ENCODE assay signal across 2 cellular contexts in the genomic region with DNA sequence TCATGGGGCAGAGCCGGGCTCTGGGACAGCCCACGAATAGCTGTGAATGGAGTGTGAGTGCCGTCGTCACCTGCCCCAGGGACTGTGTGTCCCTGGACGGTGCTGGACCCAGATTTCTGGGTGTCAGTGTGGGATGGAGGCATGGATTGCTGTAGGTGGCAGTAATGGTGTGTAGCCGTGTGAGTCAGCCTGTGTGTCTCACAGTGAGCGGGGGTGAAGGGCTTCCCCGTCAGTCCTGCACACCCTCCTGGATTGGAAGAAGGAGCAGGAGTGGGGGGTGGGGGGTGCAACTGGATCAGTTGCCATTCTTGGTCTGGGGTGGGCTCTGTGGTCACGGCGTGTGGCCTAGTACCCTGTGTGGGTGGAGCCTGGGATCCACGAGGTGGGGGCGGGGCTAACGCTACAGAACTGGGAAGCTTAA.
TF ChIP-seq lines count a peak whose summit lies in the region.

No MANE protein-coding gene starts in this region.

TF ChIP-seq in HepG2, 621 proteins besides CTCF, POLR2A, EP300 and RAD21:
- TF ChIP-seq ZNF12 (CRISPR knock-in tag; IDR thresholded peaks at IDR 0.05) = no peak
- TF ChIP-seq, protein P1, sequence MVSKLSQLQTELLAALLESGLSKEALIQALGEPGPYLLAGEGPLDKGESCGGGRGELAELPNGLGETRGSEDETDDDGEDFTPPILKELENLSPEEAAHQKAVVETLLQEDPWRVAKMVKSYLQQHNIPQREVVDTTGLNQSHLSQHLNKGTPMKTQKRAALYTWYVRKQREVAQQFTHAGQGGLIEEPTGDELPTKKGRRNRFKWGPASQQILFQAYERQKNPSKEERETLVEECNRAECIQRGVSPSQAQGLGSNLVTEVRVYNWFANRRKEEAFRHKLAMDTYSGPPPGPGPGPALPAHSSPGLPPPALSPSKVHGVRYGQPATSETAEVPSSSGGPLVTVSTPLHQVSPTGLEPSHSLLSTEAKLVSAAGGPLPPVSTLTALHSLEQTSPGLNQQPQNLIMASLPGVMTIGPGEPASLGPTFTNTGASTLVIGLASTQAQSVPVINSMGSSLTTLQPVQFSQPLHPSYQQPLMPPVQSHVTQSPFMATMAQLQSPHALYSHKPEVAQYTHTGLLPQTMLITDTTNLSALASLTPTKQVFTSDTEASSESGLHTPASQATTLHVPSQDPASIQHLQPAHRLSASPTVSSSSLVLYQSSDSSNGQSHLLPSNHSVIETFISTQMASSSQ (IDR thresholded peaks at IDR 0.05; ENCODE audit: low read depth) = no peak
- TF ChIP-seq, protein P1 (CRISPR knock-in tag; IDR thresholded peaks at IDR 0.05; ENCODE audit: borderline replicate concordance) = no peak
- TF ChIP-seq PAWR (CRISPR knock-in tag; IDR thresholded peaks at IDR 0.05; ENCODE audit: borderline replicate concordance) = no peak
- TF ChIP-seq SMYD3 (CRISPR knock-in tag; IDR thresholded peaks at IDR 0.05) = no peak
- TF ChIP-seq, protein P2, sequence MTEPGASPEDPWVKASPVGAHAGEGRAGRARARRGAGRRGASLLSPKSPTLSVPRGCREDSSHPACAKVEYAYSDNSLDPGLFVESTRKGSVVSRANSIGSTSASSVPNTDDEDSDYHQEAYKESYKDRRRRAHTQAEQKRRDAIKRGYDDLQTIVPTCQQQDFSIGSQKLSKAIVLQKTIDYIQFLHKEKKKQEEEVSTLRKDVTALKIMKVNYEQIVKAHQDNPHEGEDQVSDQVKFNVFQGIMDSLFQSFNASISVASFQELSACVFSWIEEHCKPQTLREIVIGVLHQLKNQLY (CRISPR knock-in tag; IDR thresholded peaks at IDR 0.05) = no peak
- no peak for TF ChIP-seq CBX1 (IDR thresholded peaks at IDR 0.05; ENCODE audit: low read depth)
- no peak for TF ChIP-seq ZNF335 (CRISPR knock-in tag; IDR thresholded peaks at IDR 0.05)
- TF ChIP-seq, protein P3, sequence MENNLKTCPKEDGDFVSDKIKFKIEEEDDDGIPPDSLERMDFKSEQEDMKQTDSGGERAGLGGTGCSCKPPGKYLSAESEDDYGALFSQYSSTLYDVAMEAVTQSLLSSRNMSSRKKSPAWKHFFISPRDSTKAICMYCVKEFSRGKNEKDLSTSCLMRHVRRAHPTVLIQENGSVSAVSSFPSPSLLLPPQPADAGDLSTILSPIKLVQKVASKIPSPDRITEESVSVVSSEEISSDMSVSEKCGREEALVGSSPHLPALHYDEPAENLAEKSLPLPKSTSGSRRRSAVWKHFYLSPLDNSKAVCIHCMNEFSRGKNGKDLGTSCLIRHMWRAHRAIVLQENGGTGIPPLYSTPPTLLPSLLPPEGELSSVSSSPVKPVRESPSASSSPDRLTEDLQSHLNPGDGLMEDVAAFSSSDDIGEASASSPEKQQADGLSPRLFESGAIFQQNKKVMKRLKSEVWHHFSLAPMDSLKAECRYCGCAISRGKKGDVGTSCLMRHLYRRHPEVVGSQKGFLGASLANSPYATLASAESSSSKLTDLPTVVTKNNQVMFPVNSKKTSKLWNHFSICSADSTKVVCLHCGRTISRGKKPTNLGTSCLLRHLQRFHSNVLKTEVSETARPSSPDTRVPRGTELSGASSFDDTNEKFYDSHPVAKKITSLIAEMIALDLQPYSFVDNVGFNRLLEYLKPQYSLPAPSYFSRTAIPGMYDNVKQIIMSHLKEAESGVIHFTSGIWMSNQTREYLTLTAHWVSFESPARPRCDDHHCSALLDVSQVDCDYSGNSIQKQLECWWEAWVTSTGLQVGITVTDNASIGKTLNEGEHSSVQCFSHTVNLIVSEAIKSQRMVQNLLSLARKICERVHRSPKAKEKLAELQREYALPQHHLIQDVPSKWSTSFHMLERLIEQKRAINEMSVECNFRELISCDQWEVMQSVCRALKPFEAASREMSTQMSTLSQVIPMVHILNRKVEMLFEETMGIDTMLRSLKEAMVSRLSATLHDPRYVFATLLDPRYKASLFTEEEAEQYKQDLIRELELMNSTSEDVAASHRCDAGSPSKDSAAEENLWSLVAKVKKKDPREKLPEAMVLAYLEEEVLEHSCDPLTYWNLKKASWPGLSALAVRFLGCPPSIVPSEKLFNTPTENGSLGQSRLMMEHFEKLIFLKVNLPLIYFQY (CRISPR knock-in tag; IDR thresholded peaks at IDR 0.05; ENCODE audit: borderline replicate concordance) = no peak
- TF ChIP-seq EED (CRISPR knock-in tag; IDR thresholded peaks at IDR 0.05) = no peak

TF ChIP-seq in WTC11, 78 proteins besides CTCF, POLR2A, EP300 and RAD21:
- no peak for TF ChIP-seq ESRRA (CRISPR knock-in tag; IDR thresholded peaks at IDR 0.05; ENCODE audit: borderline replicate concordance)
- TF ChIP-seq, protein P4, sequence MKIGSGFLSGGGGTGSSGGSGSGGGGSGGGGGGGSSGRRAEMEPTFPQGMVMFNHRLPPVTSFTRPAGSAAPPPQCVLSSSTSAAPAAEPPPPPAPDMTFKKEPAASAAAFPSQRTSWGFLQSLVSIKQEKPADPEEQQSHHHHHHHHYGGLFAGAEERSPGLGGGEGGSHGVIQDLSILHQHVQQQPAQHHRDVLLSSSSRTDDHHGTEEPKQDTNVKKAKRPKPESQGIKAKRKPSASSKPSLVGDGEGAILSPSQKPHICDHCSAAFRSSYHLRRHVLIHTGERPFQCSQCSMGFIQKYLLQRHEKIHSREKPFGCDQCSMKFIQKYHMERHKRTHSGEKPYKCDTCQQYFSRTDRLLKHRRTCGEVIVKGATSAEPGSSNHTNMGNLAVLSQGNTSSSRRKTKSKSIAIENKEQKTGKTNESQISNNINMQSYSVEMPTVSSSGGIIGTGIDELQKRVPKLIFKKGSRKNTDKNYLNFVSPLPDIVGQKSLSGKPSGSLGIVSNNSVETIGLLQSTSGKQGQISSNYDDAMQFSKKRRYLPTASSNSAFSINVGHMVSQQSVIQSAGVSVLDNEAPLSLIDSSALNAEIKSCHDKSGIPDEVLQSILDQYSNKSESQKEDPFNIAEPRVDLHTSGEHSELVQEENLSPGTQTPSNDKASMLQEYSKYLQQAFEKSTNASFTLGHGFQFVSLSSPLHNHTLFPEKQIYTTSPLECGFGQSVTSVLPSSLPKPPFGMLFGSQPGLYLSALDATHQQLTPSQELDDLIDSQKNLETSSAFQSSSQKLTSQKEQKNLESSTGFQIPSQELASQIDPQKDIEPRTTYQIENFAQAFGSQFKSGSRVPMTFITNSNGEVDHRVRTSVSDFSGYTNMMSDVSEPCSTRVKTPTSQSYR (CRISPR knock-in tag; IDR thresholded peaks at IDR 0.05) = no peak
- TF ChIP-seq, protein P5, sequence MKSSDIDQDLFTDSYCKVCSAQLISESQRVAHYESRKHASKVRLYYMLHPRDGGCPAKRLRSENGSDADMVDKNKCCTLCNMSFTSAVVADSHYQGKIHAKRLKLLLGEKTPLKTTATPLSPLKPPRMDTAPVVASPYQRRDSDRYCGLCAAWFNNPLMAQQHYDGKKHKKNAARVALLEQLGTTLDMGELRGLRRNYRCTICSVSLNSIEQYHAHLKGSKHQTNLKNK (CRISPR knock-in tag; IDR thresholded peaks at IDR 0.05) = no peak
- TF ChIP-seq RELA (CRISPR knock-in tag; IDR thresholded peaks at IDR 0.05; ENCODE audit: borderline replicate concordance) = no peak
- TF ChIP-seq, protein P6, sequence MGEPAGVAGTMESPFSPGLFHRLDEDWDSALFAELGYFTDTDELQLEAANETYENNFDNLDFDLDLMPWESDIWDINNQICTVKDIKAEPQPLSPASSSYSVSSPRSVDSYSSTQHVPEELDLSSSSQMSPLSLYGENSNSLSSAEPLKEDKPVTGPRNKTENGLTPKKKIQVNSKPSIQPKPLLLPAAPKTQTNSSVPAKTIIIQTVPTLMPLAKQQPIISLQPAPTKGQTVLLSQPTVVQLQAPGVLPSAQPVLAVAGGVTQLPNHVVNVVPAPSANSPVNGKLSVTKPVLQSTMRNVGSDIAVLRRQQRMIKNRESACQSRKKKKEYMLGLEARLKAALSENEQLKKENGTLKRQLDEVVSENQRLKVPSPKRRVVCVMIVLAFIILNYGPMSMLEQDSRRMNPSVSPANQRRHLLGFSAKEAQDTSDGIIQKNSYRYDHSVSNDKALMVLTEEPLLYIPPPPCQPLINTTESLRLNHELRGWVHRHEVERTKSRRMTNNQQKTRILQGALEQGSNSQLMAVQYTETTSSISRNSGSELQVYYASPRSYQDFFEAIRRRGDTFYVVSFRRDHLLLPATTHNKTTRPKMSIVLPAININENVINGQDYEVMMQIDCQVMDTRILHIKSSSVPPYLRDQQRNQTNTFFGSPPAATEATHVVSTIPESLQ (CRISPR knock-in tag; IDR thresholded peaks at IDR 0.05) = no peak
TF ChIP-seq in WTC11: peak in this region for 0.
